2 cellular contexts compared by ENCODE assay signal in the genomic region with DNA sequence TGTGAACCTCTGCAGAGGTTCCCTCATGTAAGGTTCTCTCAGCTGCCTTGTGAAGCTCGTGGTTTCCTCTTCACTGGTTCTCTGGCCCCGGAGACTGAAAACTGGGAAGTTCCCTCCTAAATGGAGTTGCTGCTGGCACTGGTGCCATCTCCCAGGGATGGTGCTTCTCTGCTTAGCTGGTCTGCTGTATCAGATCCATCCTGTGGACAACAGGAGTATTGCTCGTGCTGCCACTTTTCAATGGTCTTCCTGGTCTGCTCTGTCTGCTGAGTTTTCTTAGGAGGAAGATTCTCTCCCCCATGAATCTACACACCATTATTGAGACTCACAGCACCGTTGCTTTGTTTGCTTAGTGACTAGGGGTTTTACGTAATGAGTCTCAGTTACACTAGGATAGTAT.
TF ChIP-seq lines count a peak whose summit lies in the region.

No MANE protein-coding gene starts in this region.

TF ChIP-seq in GM23338, 12 proteins besides CTCF, POLR2A, EP300 and RAD21 (continues in another document):
- TF ChIP-seq, protein P1, sequence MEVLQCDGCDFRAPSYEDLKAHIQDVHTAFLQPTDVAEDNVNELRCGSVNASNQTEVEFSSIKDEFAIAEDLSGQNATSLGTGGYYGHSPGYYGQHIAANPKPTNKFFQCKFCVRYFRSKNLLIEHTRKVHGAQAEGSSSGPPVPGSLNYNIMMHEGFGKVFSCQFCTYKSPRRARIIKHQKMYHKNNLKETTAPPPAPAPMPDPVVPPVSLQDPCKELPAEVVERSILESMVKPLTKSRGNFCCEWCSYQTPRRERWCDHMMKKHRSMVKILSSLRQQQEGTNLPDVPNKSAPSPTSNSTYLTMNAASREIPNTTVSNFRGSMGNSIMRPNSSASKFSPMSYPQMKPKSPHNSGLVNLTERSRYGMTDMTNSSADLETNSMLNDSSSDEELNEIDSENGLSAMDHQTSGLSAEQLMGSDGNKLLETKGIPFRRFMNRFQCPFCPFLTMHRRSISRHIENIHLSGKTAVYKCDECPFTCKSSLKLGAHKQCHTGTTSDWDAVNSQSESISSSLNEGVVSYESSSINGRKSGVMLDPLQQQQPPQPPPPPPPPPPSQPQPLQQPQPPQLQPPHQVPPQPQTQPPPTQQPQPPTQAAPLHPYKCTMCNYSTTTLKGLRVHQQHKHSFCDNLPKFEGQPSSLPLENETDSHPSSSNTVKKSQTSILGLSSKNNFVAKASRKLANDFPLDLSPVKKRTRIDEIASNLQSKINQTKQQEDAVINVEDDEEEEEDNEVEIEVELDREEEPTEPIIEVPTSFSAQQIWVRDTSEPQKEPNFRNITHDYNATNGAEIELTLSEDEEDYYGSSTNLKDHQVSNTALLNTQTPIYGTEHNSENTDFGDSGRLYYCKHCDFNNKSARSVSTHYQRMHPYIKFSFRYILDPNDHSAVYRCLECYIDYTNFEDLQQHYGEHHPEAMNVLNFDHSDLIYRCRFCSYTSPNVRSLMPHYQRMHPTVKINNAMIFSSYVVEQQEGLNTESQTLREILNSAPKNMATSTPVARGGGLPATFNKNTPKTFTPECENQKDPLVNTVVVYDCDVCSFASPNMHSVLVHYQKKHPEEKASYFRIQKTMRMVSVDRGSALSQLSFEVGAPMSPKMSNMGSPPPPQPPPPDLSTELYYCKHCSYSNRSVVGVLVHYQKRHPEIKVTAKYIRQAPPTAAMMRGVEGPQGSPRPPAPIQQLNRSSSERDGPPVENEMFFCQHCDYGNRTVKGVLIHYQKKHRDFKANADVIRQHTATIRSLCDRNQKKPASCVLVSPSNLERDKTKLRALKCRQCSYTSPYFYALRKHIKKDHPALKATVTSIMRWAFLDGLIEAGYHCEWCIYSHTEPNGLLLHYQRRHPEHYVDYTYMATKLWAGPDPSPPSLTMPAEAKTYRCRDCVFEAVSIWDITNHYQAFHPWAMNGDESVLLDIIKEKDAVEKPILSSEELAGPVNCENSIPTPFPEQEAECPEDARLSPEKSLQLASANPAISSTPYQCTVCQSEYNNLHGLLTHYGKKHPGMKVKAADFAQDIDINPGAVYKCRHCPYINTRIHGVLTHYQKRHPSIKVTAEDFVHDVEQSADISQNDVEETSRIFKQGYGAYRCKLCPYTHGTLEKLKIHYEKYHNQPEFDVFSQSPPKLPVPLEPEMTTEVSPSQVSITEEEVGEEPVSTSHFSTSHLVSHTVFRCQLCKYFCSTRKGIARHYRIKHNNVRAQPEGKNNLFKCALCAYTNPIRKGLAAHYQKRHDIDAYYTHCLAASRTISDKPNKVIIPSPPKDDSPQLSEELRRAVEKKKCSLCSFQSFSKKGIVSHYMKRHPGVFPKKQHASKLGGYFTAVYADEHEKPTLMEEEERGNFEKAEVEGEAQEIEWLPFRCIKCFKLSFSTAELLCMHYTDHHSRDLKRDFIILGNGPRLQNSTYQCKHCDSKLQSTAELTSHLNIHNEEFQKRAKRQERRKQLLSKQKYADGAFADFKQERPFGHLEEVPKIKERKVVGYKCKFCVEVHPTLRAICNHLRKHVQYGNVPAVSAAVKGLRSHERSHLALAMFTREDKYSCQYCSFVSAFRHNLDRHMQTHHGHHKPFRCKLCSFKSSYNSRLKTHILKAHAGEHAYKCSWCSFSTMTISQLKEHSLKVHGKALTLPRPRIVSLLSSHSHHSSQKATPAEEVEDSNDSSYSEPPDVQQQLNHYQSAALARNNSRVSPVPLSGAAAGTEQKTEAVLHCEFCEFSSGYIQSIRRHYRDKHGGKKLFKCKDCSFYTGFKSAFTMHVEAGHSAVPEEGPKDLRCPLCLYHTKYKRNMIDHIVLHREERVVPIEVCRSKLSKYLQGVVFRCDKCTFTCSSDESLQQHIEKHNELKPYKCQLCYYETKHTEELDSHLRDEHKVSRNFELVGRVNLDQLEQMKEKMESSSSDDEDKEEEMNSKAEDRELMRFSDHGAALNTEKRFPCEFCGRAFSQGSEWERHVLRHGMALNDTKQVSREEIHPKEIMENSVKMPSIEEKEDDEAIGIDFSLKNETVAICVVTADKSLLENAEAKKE (CRISPR knock-in tag; IDR thresholded peaks at IDR 0.05), result no peak
- TF ChIP-seq EZH2 (IDR thresholded peaks at IDR 0.05; ENCODE audit: low read depth, unreplicated experiment) (no peak), JUNB (IDR thresholded peaks at IDR 0.05; ENCODE audit: unreplicated experiment) (no peak), EZH2phosphoT487 (IDR thresholded peaks at IDR 0.05; ENCODE audit: unreplicated experiment) (no peak), ZNF114 (CRISPR knock-in tag; IDR thresholded peaks at IDR 0.05) (no peak), STAT1 (IDR thresholded peaks at IDR 0.05; ENCODE audit: unreplicated experiment) (no peak), POLR2AphosphoS5 (IDR thresholded peaks at IDR 0.05; ENCODE audit: low read depth) (no peak), CREB1 (CRISPR knock-in tag; IDR thresholded peaks at IDR 0.05; ENCODE audit: low read depth) (no peak)
- TF ChIP-seq, protein P2, sequence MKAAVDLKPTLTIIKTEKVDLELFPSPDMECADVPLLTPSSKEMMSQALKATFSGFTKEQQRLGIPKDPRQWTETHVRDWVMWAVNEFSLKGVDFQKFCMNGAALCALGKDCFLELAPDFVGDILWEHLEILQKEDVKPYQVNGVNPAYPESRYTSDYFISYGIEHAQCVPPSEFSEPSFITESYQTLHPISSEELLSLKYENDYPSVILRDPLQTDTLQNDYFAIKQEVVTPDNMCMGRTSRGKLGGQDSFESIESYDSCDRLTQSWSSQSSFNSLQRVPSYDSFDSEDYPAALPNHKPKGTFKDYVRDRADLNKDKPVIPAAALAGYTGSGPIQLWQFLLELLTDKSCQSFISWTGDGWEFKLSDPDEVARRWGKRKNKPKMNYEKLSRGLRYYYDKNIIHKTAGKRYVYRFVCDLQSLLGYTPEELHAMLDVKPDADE (IDR thresholded peaks at IDR 0.05), result no peak
- TF ChIP-seq, protein P3, sequence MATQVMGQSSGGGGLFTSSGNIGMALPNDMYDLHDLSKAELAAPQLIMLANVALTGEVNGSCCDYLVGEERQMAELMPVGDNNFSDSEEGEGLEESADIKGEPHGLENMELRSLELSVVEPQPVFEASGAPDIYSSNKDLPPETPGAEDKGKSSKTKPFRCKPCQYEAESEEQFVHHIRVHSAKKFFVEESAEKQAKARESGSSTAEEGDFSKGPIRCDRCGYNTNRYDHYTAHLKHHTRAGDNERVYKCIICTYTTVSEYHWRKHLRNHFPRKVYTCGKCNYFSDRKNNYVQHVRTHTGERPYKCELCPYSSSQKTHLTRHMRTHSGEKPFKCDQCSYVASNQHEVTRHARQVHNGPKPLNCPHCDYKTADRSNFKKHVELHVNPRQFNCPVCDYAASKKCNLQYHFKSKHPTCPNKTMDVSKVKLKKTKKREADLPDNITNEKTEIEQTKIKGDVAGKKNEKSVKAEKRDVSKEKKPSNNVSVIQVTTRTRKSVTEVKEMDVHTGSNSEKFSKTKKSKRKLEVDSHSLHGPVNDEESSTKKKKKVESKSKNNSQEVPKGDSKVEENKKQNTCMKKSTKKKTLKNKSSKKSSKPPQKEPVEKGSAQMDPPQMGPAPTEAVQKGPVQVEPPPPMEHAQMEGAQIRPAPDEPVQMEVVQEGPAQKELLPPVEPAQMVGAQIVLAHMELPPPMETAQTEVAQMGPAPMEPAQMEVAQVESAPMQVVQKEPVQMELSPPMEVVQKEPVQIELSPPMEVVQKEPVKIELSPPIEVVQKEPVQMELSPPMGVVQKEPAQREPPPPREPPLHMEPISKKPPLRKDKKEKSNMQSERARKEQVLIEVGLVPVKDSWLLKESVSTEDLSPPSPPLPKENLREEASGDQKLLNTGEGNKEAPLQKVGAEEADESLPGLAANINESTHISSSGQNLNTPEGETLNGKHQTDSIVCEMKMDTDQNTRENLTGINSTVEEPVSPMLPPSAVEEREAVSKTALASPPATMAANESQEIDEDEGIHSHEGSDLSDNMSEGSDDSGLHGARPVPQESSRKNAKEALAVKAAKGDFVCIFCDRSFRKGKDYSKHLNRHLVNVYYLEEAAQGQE (IDR thresholded peaks at IDR 0.05; ENCODE audit: unreplicated experiment), result no peak

TF ChIP-seq in H1, 55 proteins besides CTCF, POLR2A, EP300 and RAD21:
- no peak for TF ChIP-seq BRCA1 (IDR thresholded peaks at IDR 0.05; ENCODE audit: low read depth, low read length)
- TF ChIP-seq KDM1A (IDR thresholded peaks at IDR 0.05; ENCODE audit: borderline replicate concordance, low read length), result no peak
- no peak for TF ChIP-seq SAP30 (IDR thresholded peaks at IDR 0.05; ENCODE audit: insufficient read depth, insufficient replicate concordance, low read length)
- TF ChIP-seq, protein P4, sequence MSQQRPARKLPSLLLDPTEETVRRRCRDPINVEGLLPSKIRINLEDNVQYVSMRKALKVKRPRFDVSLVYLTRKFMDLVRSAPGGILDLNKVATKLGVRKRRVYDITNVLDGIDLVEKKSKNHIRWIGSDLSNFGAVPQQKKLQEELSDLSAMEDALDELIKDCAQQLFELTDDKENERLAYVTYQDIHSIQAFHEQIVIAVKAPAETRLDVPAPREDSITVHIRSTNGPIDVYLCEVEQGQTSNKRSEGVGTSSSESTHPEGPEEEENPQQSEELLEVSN (IDR thresholded peaks at IDR 0.05), result no peak
- TF ChIP-seq ASH2L (IDR thresholded peaks at IDR 0.05; ENCODE audit: low read length), result no peak
- no peak for TF ChIP-seq RBBP5 (IDR thresholded peaks at IDR 0.05; ENCODE audit: borderline replicate concordance, low read depth, low read length)
